Comparison of ENCODE assay signal across 19 cellular contexts in the genomic region with DNA sequence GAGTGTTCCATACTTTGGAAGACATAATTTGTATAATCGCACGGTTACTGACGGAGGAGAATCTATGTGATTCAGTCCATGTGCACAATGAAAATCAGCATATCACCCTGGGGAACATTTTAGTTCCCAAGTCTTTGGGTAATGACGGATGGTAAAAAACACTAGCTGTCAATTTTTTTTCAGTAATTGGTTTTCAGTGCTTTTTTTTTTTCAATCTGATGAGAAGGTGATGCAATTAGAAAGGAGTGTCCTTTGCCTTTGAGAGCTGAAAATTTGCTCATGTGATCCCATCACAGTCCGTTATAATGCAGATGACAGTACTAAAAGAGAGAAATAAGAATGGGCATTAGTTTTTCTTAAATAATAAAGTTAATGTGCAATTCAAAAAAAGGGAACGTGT. TPM values are rescaled to one million over a fixed set of nuclear protein-coding genes. Genes with fewer than 3 reads are reported as not detected.
DNase-seq lines count a peak whose midpoint lies in the region; ATAC-seq and TF ChIP-seq lines count a peak whose summit lies in the region.
"Had no signal": no experiment of that assay in that cellular context is flagged by ENCODE, and none has a peak within 500 bp of the region (broad histone marks: within the 10 kb centered on the region; RNA-seq: fewer than 3 reads in every experiment).

No MANE protein-coding gene starts in this region.

- WGBS in gastroesophageal sphincter (ENCODE audit: low coverage in 1 of 2), 2 donors, result 74 to 78% methylated on average over 3 to 6 of the region's 6 CpGs

- TF ChIP-seq RAD21 in neural cell (conservative IDR thresholded peaks at IDR 0.05), result no peak

- H3K36me3 Mint-ChIP-seq in CD8-positive, alpha-beta memory T cell, result no peaks in the 10 kb centered on the region
- H3K36me3 Mint-ChIP-seq: CD8-positive, alpha-beta T cell had no signal

- no peak overlapping the region for H3K4me3 Mint-ChIP-seq in CD8-positive, alpha-beta memory T cell
- H3K4me3 Mint-ChIP-seq: B cell; CD4-positive, alpha-beta T cell; CD8-positive, alpha-beta T cell had no signal

- TF ChIP-seq EP300 in neural cell (conservative IDR thresholded peaks at IDR 0.05; ENCODE audit: poor library complexity, severe bottlenecking) (no peak), gastroesophageal sphincter (IDR thresholded peaks at IDR 0.05) (no peak)

- H2AFZ ChIP-seq in neural cell (ENCODE audit: low read depth, low read length), result no peak overlapping the region

- H3K79me2 ChIP-seq in neural cell (replicated peaks; ENCODE audit: insufficient read depth, low read length), result no peaks in the 10 kb centered on the region

- peaks cover 52% of the 10 kb centered on the region for H3K4me1 ChIP-seq in BLaER1
- no peaks in the 10 kb centered on the region for H3K4me1 ChIP-seq in CD8-positive, alpha-beta memory T cell (ENCODE audit: insufficient read depth, low read length)
- peaks cover 8 to 30% (median 11%) of the 10 kb centered on the region in 3 donors for H3K4me1 ChIP-seq in gastroesophageal sphincter

- H3K9me2 ChIP-seq in neural cell (ENCODE audit: insufficient read depth, low read length), result no peaks in the 10 kb centered on the region

- POLR2A ChIA-PET in CD8-positive, alpha-beta memory T cell (lab: Charles Lee), result no interaction called here
- POLR2A ChIA-PET in HEK293T (lab: Yijun Ruan, JAX), result no interaction called here

- no peaks in the 10 kb centered on the region for H3K27me3 ChIP-seq in BLaER1
- no peaks in the 10 kb centered on the region for H3K27me3 ChIP-seq in neural cell (ENCODE audit: insufficient read depth, low read depth, low read length)
- no peaks in the 10 kb centered on the region for H3K27me3 ChIP-seq in CD8-positive, alpha-beta memory T cell (ENCODE audit: insufficient read depth, low read length, poor library complexity, severe bottlenecking)
- no peaks in the 10 kb centered on the region for H3K27me3 ChIP-seq in gastroesophageal sphincter

- peak overlapping the region; percentile 59 for H3K4me2 ChIP-seq in BLaER1
- H3K4me2 ChIP-seq in neural cell (ENCODE audit: low read length), result peak overlapping the region; percentile 4
- H3K4me2 ChIP-seq: A549 had no signal

- no peak for TF ChIP-seq CTCF in VCaP (conservative IDR thresholded peaks at IDR 0.05)
- TF ChIP-seq CTCF in neural cell (IDR thresholded peaks at IDR 0.05; ENCODE audit: poor library complexity, severe bottlenecking), result no peak
- TF ChIP-seq CTCF in gastroesophageal sphincter (IDR thresholded peaks at IDR 0.05), result no peak

- no peaks in the 10 kb centered on the region for H3K9me3 Mint-ChIP-seq in CD8-positive, alpha-beta memory T cell
- H3K9me3 Mint-ChIP-seq: CD4-positive, alpha-beta T cell; CD8-positive, alpha-beta T cell had no signal

- peaks cover 7 to 9% (median 8%) of the 10 kb centered on the region in 3 donors for H3K4me1 Mint-ChIP-seq in CD8-positive, alpha-beta memory T cell

- CTCF ChIA-PET in CD8-positive, alpha-beta memory T cell (lab: Charles Lee), result no interaction called here
- CTCF ChIA-PET in HEK293T (lab: Yijun Ruan, JAX), result no interaction called here

- DNase-seq in SK-N-DZ (ENCODE audit: low spot score), result peak; percentile 68
- DNase-seq in CD8-positive, alpha-beta memory T cell, result no peak
- no peak for DNase-seq in HEK293T (ENCODE audit: extremely low spot score)
- DNase-seq in COLO829 (ENCODE audit: low spot score), result no peak
- DNase-seq: AML-193; Caco-2; Calu3; CD4-positive, alpha-beta T cell; CD8-positive, alpha-beta T cell; DMS79 treated with DMSO at 0.1 percent for 48 hours; GF-D8 had no signal

- H3K27ac ChIP-seq in BLaER1 (no peak overlapping the region), VCaP (peak overlapping the region; percentile 0; the same call in 1 of the 2 replicates), neural cell (ENCODE audit: low read length) (peak overlapping the region; percentile 45), gastroesophageal sphincter (peak overlapping the region in 1 of 4 donors; percentile 20)
- no peak overlapping the region for H3K27ac ChIP-seq in CD8-positive, alpha-beta memory T cell (ENCODE audit: low read depth, low read length)
- H3K27ac ChIP-seq: 22Rv1, A549, C4-2B had no signal

- no peaks in the 10 kb centered on the region for H3K9me3 ChIP-seq in BLaER1
- H3K9me3 ChIP-seq in neural cell (ENCODE audit: low read length), result no peaks in the 10 kb centered on the region
- H3K9me3 ChIP-seq in CD8-positive, alpha-beta memory T cell (ENCODE audit: low read length), result no peaks in the 10 kb centered on the region
- H3K9me3 ChIP-seq in gastroesophageal sphincter, result no peaks in the 10 kb centered on the region
- H3K9me3 ChIP-seq: A549, Caco-2 had no signal

- peaks cover 4 to 10% of the 10 kb centered on the region in 2 donors for H3K27me3 Mint-ChIP-seq in CD8-positive, alpha-beta memory T cell
- H3K27me3 Mint-ChIP-seq: CD4-positive, alpha-beta T cell had no signal

- no peak for ATAC-seq in gastroesophageal sphincter
- ATAC-seq: A549; CD8-positive, alpha-beta T cell had no signal

- H3K36me3 ChIP-seq in BLaER1, result no peaks in the 10 kb centered on the region
- no peaks in the 10 kb centered on the region for H3K36me3 ChIP-seq in neural cell (ENCODE audit: insufficient read depth, low read length)
- no peaks in the 10 kb centered on the region for H3K36me3 ChIP-seq in CD8-positive, alpha-beta memory T cell (ENCODE audit: insufficient read depth, low read length)
- no peaks in the 10 kb centered on the region for H3K36me3 ChIP-seq in gastroesophageal sphincter

- TF ChIP-seq POLR2A in gastroesophageal sphincter (IDR thresholded peaks at IDR 0.05), result no peak

- H3K9ac ChIP-seq in BLaER1 (no peak overlapping the region), neural cell (ENCODE audit: low read length) (no peak overlapping the region)

- H3K4me3 ChIP-seq in BLaER1 (no peak overlapping the region), neural cell (ENCODE audit: low read length) (peak overlapping the region; percentile 1), gastroesophageal sphincter (no peak overlapping the region)
- no peak overlapping the region for H3K4me3 ChIP-seq in CD8-positive, alpha-beta memory T cell (ENCODE audit: low read length)
- H3K4me3 ChIP-seq: A549 had no signal

- H3K27ac Mint-ChIP-seq in CD8-positive, alpha-beta memory T cell, result no peak overlapping the region
- H3K27ac Mint-ChIP-seq: B cell; CD4-positive, alpha-beta T cell; CD8-positive, alpha-beta T cell had no signal

- H4K20me1 ChIP-seq in BLaER1, result no peaks in the 10 kb centered on the region
- no peaks in the 10 kb centered on the region for H4K20me1 ChIP-seq in neural cell (ENCODE audit: insufficient read depth)

- no peaks in the 10 kb centered on the region for H3F3A ChIP-seq in neural cell (ENCODE audit: insufficient read depth, low read length, poor library complexity, severe bottlenecking)

TF ChIP-seq in neural cell, 6 proteins besides CTCF, POLR2A, EP300 and RAD21 (continues in another document):
- TF ChIP-seq POLR2AphosphoS5 (IDR thresholded peaks at IDR 0.05), result no peak
- no peak for TF ChIP-seq EZH2 (IDR thresholded peaks at IDR 0.05; ENCODE audit: borderline replicate concordance, insufficient read depth, low read length, poor library complexity, severe bottlenecking)
- TF ChIP-seq MXI1 (conservative IDR thresholded peaks at IDR 0.05; ENCODE audit: poor library complexity, severe bottlenecking), result no peak
- TF ChIP-seq SMC3 (conservative IDR thresholded peaks at IDR 0.05; ENCODE audit: poor library complexity), result no peak
- TF ChIP-seq TAF1 (IDR thresholded peaks at IDR 0.05; ENCODE audit: low read depth), result no peak

TF ChIP-seq in HEK293T, 16 proteins besides CTCF, POLR2A, EP300 and RAD21:
- TF ChIP-seq BHLHE40 (IDR thresholded peaks at IDR 0.05; ENCODE audit: borderline replicate concordance), result no peak
- TF ChIP-seq NFRKB (IDR thresholded peaks at IDR 0.05), result no peak
- TF ChIP-seq SUZ12 (IDR thresholded peaks at IDR 0.05), result no peak
- no peak for TF ChIP-seq ARNT (IDR thresholded peaks at IDR 0.05)
- TF ChIP-seq, protein P1, sequence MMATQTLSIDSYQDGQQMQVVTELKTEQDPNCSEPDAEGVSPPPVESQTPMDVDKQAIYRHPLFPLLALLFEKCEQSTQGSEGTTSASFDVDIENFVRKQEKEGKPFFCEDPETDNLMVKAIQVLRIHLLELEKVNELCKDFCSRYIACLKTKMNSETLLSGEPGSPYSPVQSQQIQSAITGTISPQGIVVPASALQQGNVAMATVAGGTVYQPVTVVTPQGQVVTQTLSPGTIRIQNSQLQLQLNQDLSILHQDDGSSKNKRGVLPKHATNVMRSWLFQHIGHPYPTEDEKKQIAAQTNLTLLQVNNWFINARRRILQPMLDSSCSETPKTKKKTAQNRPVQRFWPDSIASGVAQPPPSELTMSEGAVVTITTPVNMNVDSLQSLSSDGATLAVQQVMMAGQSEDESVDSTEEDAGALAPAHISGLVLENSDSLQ (IDR thresholded peaks at IDR 0.05), result no peak
- no peak for TF ChIP-seq L3MBTL2 (conservative IDR thresholded peaks at IDR 0.05)
- TF ChIP-seq ELF4 (IDR thresholded peaks at IDR 0.05), result no peak
- no peak for TF ChIP-seq SP1 (IDR thresholded peaks at IDR 0.05)
- TF ChIP-seq FOXA1 (IDR thresholded peaks at IDR 0.05), result no peak
- TF ChIP-seq FOXK2 (IDR thresholded peaks at IDR 0.05), result no peak
- TF ChIP-seq LEF1 (IDR thresholded peaks at IDR 0.05; ENCODE audit: borderline replicate concordance), result no peak
- TF ChIP-seq CTBP1 (IDR thresholded peaks at IDR 0.05; ENCODE audit: borderline replicate concordance), result no peak
- no peak for TF ChIP-seq FOXM1 (IDR thresholded peaks at IDR 0.05; ENCODE audit: borderline replicate concordance)
- TF ChIP-seq ZNF384 (IDR thresholded peaks at IDR 0.05), result no peak
- no peak for TF ChIP-seq HDGF (IDR thresholded peaks at IDR 0.05; ENCODE audit: borderline replicate concordance)
- no peak for TF ChIP-seq TARDBP (IDR thresholded peaks at IDR 0.05)

RNA-seq across cellular contexts. Expression of a gene that starts 51.9 kb away (rescaled TPM):
- polyA plus RNA-seq in SK-N-DZ (2014; cell fraction: cytosol; rRNA removed), result 57.3 and 58.8 TPM in 2 replicates
- 227 and 247 TPM in 2 replicates for polyA plus RNA-seq in SK-N-DZ (2014; cell fraction: nucleus; rRNA removed)
- 145 and 168 TPM in 2 replicates for polyA plus RNA-seq in neural cell
- 163 and 170 TPM in 2 replicates for polyA minus RNA-seq in neural cell
- 10 to 100 TPM; 51.8 to 54.6 TPM for total RNA-seq in CD8-positive, alpha-beta memory T cell
- polyA plus RNA-seq in CD8-positive, alpha-beta memory T cell, result 14.6 TPM
- total RNA-seq in gastroesophageal sphincter, result 10 to 100 TPM; 17.1 to 84.4 (median 28.9) TPM

Comparison
In these comparisons a context has a peak if more than half of its experiments do, and no peak if none do; other contexts are left out.
1. H3K27ac ChIP-seq: peak in VCaP (single experiment) and neural cell (single experiment); none in BLaER1 (single experiment) and CD8-positive, alpha-beta memory T cell (single experiment).